In genomic region chr22:29031236-29031982, GRCh38 we compare ENCODE assay signal across 1 cellular context.
TF ChIP-seq lines count a peak whose summit lies in the region.

No MANE protein-coding gene starts in this region.

TF ChIP-seq in HepG2, 621 proteins besides CTCF, POLR2A, EP300 and RAD21 (continued from another document and continues in another):
- TF ChIP-seq ZNF597 (CRISPR knock-in tag; IDR thresholded peaks at IDR 0.05) (no peak), HMGXB4 (CRISPR knock-in tag; IDR thresholded peaks at IDR 0.05; ENCODE audit: borderline replicate concordance in 1 of 2, low read depth in 1 of 2) (0 out of 4 replicates have a peak, but pooled peaks of 1 of the 2 experiments have one; percentile 55), NFYC (CRISPR knock-in tag; IDR thresholded peaks at IDR 0.05) (no peak), TMF1 (CRISPR knock-in tag; IDR thresholded peaks at IDR 0.05; ENCODE audit: low read depth) (no peak), BHLHE40 (IDR thresholded peaks at IDR 0.05; ENCODE audit: low read length) (no peak), JUNB (CRISPR knock-in tag; IDR thresholded peaks at IDR 0.05; ENCODE audit: borderline replicate concordance) (peak; percentile 48; the same call in 1 of the 2 replicates), TFE3 (CRISPR knock-in tag; IDR thresholded peaks at IDR 0.05) (peak; percentile 74), E2F2 (CRISPR knock-in tag; IDR thresholded peaks at IDR 0.05; ENCODE audit: borderline replicate concordance) (no peak), ZBTB20 (CRISPR knock-in tag; IDR thresholded peaks at IDR 0.05; ENCODE audit: borderline replicate concordance, low read depth) (peak; percentile 70; the same call in 1 of the 2 replicates), ZNF720 (CRISPR knock-in tag; IDR thresholded peaks at IDR 0.05) (no peak), TAF1 (CRISPR knock-in tag; IDR thresholded peaks at IDR 0.05) (peak; percentile 22; the same call in 1 of the 2 replicates), MIER2 (CRISPR knock-in tag; IDR thresholded peaks at IDR 0.05) (no peak), AHDC1 (CRISPR knock-in tag; IDR thresholded peaks at IDR 0.05; ENCODE audit: borderline replicate concordance) (no peak), RARG (CRISPR knock-in tag; IDR thresholded peaks at IDR 0.05; ENCODE audit: low read depth) (no peak), PCBP2 (optimal IDR thresholded peaks at IDR 0.05; ENCODE audit: low read depth, low read length, poor library complexity, severe bottlenecking) (no peak), ZBTB21 (CRISPR knock-in tag; IDR thresholded peaks at IDR 0.05) (peak; percentile 87), ZNF639 (CRISPR knock-in tag; conservative IDR thresholded peaks at IDR 0.05) (0 out of 2 replicates have a peak, but pooled peaks have one; percentile 28), ZNF503 (CRISPR knock-in tag; IDR thresholded peaks at IDR 0.05) (no peak), DMAP1 (CRISPR knock-in tag; IDR thresholded peaks at IDR 0.05) (0 out of 2 replicates have a peak, but pooled peaks have one; percentile 4), MEIS1 (CRISPR knock-in tag; IDR thresholded peaks at IDR 0.05; ENCODE audit: borderline replicate concordance) (0 out of 2 replicates have a peak, but pooled peaks have one; percentile 28), ZFP41 (CRISPR knock-in tag; IDR thresholded peaks at IDR 0.05; ENCODE audit: borderline replicate concordance) (no peak), DRAP1 (CRISPR knock-in tag; IDR thresholded peaks at IDR 0.05) (peak; percentile 41; the same call in 1 of the 2 replicates), ZNF563 (CRISPR knock-in tag; IDR thresholded peaks at IDR 0.05) (no peak), CREB1 (IDR thresholded peaks at IDR 0.05) (peak; percentile 78), CREB1 (CRISPR knock-in tag; IDR thresholded peaks at IDR 0.05) (peak; percentile 67; the same call in 1 of the 2 replicates), ZNF792 (CRISPR knock-in tag; IDR thresholded peaks at IDR 0.05) (peak; percentile 52; the same call in 1 of the 2 replicates), FOXA3 (CRISPR knock-in tag; IDR thresholded peaks at IDR 0.05) (peak; percentile 44; the same call in 1 of the 2 replicates), PAX8 (CRISPR knock-in tag; IDR thresholded peaks at IDR 0.05; ENCODE audit: borderline replicate concordance) (0 out of 2 replicates have a peak, but pooled peaks have one; percentile 54), NFE2 (CRISPR knock-in tag; IDR thresholded peaks at IDR 0.05) (peak; percentile 67; the same call in 1 of the 2 replicates), MXD4 (CRISPR knock-in tag; IDR thresholded peaks at IDR 0.05) (no peak), TAF15 (IDR thresholded peaks at IDR 0.05; ENCODE audit: low read depth, low read length, poor library complexity, severe bottlenecking) (no peak), MAFK (conservative IDR thresholded peaks at IDR 0.05 in 1 of 2, IDR thresholded peaks at IDR 0.05 in 1 of 2; ENCODE audit: low read length in 2 of 2) (peak; percentile 32 to 61; a peak in 3 of 4 replicates), GATA4 (IDR thresholded peaks at IDR 0.05; ENCODE audit: borderline replicate concordance, low read depth) (no peak), GTF2F1 (IDR thresholded peaks at IDR 0.05; ENCODE audit: low read length) (no peak), MATR3 (CRISPR knock-in tag; IDR thresholded peaks at IDR 0.05) (no peak), RXRB (CRISPR knock-in tag; IDR thresholded peaks at IDR 0.05; ENCODE audit: borderline replicate concordance) (peak; percentile 35; the same call in 1 of the 2 replicates), ZNF335 (CRISPR knock-in tag; IDR thresholded peaks at IDR 0.05) (0 out of 2 replicates have a peak, but pooled peaks have one; percentile 34), PHF21A (CRISPR knock-in tag; IDR thresholded peaks at IDR 0.05) (peak; percentile 26; the same call in 1 of the 2 replicates), DDIT3 (CRISPR knock-in tag; IDR thresholded peaks at IDR 0.05) (no peak), FOXP1 (IDR thresholded peaks at IDR 0.05) (no peak), FOXP1 (CRISPR knock-in tag; IDR thresholded peaks at IDR 0.05) (peak; percentile 34; the same call in 1 of the 2 replicates), JUN (CRISPR knock-in tag; IDR thresholded peaks at IDR 0.05) (peak; percentile 63), ATF2 (CRISPR knock-in tag; IDR thresholded peaks at IDR 0.05) (peak; percentile 48; the same call in 1 of the 2 replicates), RCOR2 (CRISPR knock-in tag; IDR thresholded peaks at IDR 0.05) (0 out of 2 replicates have a peak, but pooled peaks have one; percentile 12), KLF16 (CRISPR knock-in tag; IDR thresholded peaks at IDR 0.05) (peak in 1 of 2 experiments; percentile 35; a peak in 1 of 4 replicates), PPARG (CRISPR knock-in tag; conservative IDR thresholded peaks at IDR 0.05) (peak; percentile 22; the same call in 1 of the 2 replicates), ZNF224 (CRISPR knock-in tag; IDR thresholded peaks at IDR 0.05) (no peak), SRSF1 (optimal IDR thresholded peaks at IDR 0.05; ENCODE audit: low read depth, low read length) (no peak), ZNF644 (CRISPR knock-in tag; IDR thresholded peaks at IDR 0.05; ENCODE audit: low read depth) (0 out of 2 replicates have a peak, but pooled peaks have one; percentile 5), TBX2 (CRISPR knock-in tag; IDR thresholded peaks at IDR 0.05; ENCODE audit: borderline replicate concordance) (no peak), EHMT2 (IDR thresholded peaks at IDR 0.05; ENCODE audit: borderline replicate concordance, low read depth, low read length) (0 out of 2 replicates have a peak, but pooled peaks have one; percentile 8)
